27 cellular contexts compared by ENCODE assay signal in the genomic region with DNA sequence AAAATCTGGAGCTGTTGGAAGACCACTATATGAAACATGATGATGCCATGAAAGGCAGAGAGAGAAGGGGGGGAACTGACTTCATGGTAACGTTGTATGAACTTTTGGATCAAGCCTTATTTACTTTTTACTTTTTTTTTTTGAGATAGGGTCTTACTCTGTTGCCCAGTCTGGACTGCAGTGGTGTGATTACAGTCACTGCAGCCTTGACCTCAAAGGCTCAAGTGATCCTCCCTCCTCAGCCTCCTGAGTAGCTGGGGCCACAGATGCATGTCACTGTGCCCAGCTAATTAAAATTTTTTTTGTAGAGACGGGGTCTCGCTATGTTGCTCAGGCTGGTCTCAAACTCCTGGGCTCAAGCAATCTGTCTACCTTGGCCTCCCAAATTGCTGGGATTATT.
"Had no signal": no experiment of that assay in that cellular context is flagged by ENCODE, and none has a peak within 500 bp of the region (broad histone marks: within the 10 kb centered on the region; RNA-seq: fewer than 3 reads in every experiment).

No MANE protein-coding gene starts in this region.

- DNase-seq: stimulated activated CD4-positive, alpha-beta T cell treated with anti-CD3 and anti-CD28 coated beads, Interleukin-2, amount 100 ng/mL, for 48 hours; stimulated activated CD4-positive, alpha-beta T cell treated with anti-CD3 and anti-CD28 coated beads, Interleukin-4, amount 100 ng/mL, for 1 hour; stimulated activated CD4-positive, alpha-beta T cell treated with anti-CD3 and anti-CD28 coated beads, Interleukin-4, amount 100 ng/mL, for 24 hours; stimulated activated CD4-positive, alpha-beta T cell treated with anti-CD3 and anti-CD28 coated beads, Interleukin-4, amount 100 ng/mL, for 4 hours; stimulated activated CD8-positive, alpha-beta memory T cell treated with anti-CD3 and anti-CD28 coated beads, Interleukin-4, amount 100 ng/mL, for 48 hours; stimulated activated naive B cell treated with anti-CD40 and anti-IgM and Interleukin-4, amounts not matched to agents 10 μg/mL and 1 μg/mL and 100 μg/mL, for 72 hours; stimulated activated naive CD4-positive, alpha-beta T cell; stimulated activated naive CD4-positive, alpha-beta T cell treated with Interleukin-2 at 50 U/mL for 16 hours; stimulated activated naive CD8-positive, alpha-beta T cell treated with anti-CD3 and anti-CD28 coated beads, Interleukin-15, amount 100 ng/mL, for 72 hours; stimulated activated naive CD8-positive, alpha-beta T cell treated with anti-CD3 and anti-CD28 coated beads, Interleukin-15, Interleukin-2, amounts not matched to agents 100 U/mL and 50 U/mL, for 24 hours; stomach; substantia nigra; testis; thyroid gland; tibial artery; transverse colon; trophoblast cell; upper lobe of left lung; upper lobe of right lung; uterus had no signal

- H3K36me3 ChIP-seq: stomach, suprapubic skin, thoracic aorta, thyroid gland, tibial artery, tibial nerve, transverse colon, upper lobe of left lung, upper lobe of right lung, uterus, vagina had no signal

- H3K27me3 ChIP-seq: stomach, suprapubic skin, testis, thyroid gland, tibial artery, tibial nerve, transverse colon, upper lobe of left lung, upper lobe of right lung, uterus, vagina had no signal

- H3K4me1 ChIP-seq: upper lobe of right lung, uterus, vagina had no signal

- H3K9me3 ChIP-seq: stomach, suprapubic skin, testis, thoracic aorta, thyroid gland, tibial artery, tibial nerve, transverse colon, upper lobe of left lung, upper lobe of right lung, uterus, vagina had no signal

- ATAC-seq: stimulated activated effector memory CD8-positive, alpha-beta T cell treated with anti-CD3 and anti-CD28 coated beads, Interleukin-12 subunit alpha, Interleukin-12 subunit beta, amount 100 ng/mL, for 72 hours; stimulated activated memory B cell treated with anti-CD40 and anti-IgM and Interleukin-4, amounts not matched to agents 10 μg/mL and 1 μg/mL and 100 μg/mL, for 72 hours; stimulated activated naive B cell treated with anti-CD40 and anti-IgM and Interleukin-4, amounts not matched to agents 10 μg/mL and 1 μg/mL and 100 μg/mL, for 72 hours; stimulated activated naive CD8-positive, alpha-beta T cell treated with anti-CD3 and anti-CD28 coated beads, Interleukin-15, amount 100 ng/mL, for 72 hours; stimulated activated naive CD8-positive, alpha-beta T cell treated with anti-CD3 and anti-CD28 coated beads, Interleukin-15, Interleukin-2, amounts not matched to agents 100 U/mL and 50 U/mL, for 24 hours; upper lobe of right lung had no signal

- FAIRE-seq: urothelium cell line had no signal

- H3K4me3 ChIP-seq: stomach, suprapubic skin, testis, thoracic aorta, thyroid gland, tibial artery, tibial nerve, transverse colon, upper lobe of left lung, upper lobe of right lung, uterus, vagina had no signal

- H3K27ac ChIP-seq: stomach, suprapubic skin, testis, thyroid gland, tibial artery, tibial nerve, transverse colon, upper lobe of left lung, upper lobe of right lung, uterus, vagina had no signal
